Comparison of ENCODE assay signal across 9 cellular contexts in the genomic region with DNA sequence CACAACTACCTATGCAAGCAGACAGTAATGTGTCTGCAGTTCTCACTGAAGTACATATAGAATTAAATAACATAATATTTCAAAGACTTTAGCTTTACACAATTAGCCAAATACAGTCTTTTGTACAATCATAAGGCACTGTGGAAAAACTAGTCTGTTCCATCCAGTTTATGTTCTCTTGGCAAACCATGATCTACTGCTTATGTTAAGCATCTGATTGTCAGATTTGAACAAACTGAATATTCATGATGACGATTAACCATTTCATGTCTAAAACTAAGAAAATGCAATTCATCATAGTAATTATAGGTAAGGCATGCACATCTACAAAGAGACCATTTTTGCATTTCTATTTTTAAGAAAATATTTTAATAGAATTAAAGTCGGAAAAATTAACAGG. TPM values are rescaled to one million over a fixed set of nuclear protein-coding genes. Genes with fewer than 3 reads are reported as not detected.
A peak's percentile ranks its signal among the peaks of the same experiment; 100 is the strongest.
DNase-seq lines count a peak whose midpoint lies in the region; ATAC-seq, FAIRE-seq and TF ChIP-seq lines count a peak whose summit lies in the region.
"Had no signal": no experiment of that assay in that cellular context is flagged by ENCODE, and none has a peak within 500 bp of the region (broad histone marks: within the 10 kb centered on the region; RNA-seq: fewer than 3 reads in every experiment).

No MANE protein-coding gene starts in this region.

- H3F3A ChIP-seq in Loucy (ENCODE audit: low read depth), result no peaks in the 10 kb centered on the region

- H2BK5ac ChIP-seq in H1 (ENCODE audit: low read depth, low read length), result no peak overlapping the region

- no peaks in the 10 kb centered on the region for H3K9me2 ChIP-seq in Loucy (replicated peaks; ENCODE audit: low read depth, low read length)

- H3K23ac ChIP-seq in H1 (ENCODE audit: insufficient read length), result no peak overlapping the region

- TF ChIP-seq POLR2A in H1 (IDR thresholded peaks at IDR 0.05; ENCODE audit: control extremely low read depth in 1 of 2, low read depth in 2 of 2, low read length in 2 of 2), result no peak

- H2BK120ac ChIP-seq in H1 (replicated peaks; ENCODE audit: low read depth, low read length), result no peak overlapping the region

- H3K79me1 ChIP-seq in H1 (ENCODE audit: low read depth, low read length), result no peaks in the 10 kb centered on the region

- TF ChIP-seq CTCF in BJ (IDR thresholded peaks at IDR 0.05; ENCODE audit: insufficient read depth, low read depth, low read length) (no peak), Loucy (conservative IDR thresholded peaks at IDR 0.05; ENCODE audit: low read length) (no peak), H1 (IDR thresholded peaks at IDR 0.05; ENCODE audit: control extremely low read depth in 1 of 3, insufficient read depth in 1 of 3, low read depth in 1 of 3, low read length in 3 of 3) (no peak)

- no peak for DNase-seq in BJ (ENCODE audit: low read depth)
- no peak for DNase-seq in H1 (ENCODE audit: low read depth in 1 of 2, low spot score in 2 of 2)
- no peak for DNase-seq in NAMALWA (ENCODE audit: low spot score)
- DNase-seq in RKO (ENCODE audit: low spot score), result no peak
- DNase-seq: activated CD4-positive, alpha-beta T cell treated with anti-CD3 and anti-CD28 coated beads for 48 hours had no signal

- no peak overlapping the region for H2AK5ac ChIP-seq in H1 (ENCODE audit: low read depth, low read length)

- ATAC-seq in HG03439 (IDR thresholded peaks at IDR 0.05; ENCODE audit: unreplicated experiment), result no peak
- ATAC-seq in HG03159 (IDR thresholded peaks at IDR 0.05; ENCODE audit: unreplicated experiment), result no peak

- H3K18ac ChIP-seq in H1 (ENCODE audit: extremely low read depth, low read length), result no peak overlapping the region

- peaks cover 5% of the 10 kb centered on the region; the same call in 1 of the 2 replicates for H3K23me2 ChIP-seq in H1 (ENCODE audit: low read depth, low read length)

- H3K14ac ChIP-seq in H1 (ENCODE audit: insufficient read length), result no peak overlapping the region

- H3K4me2 ChIP-seq in Loucy (ENCODE audit: low read depth, low read length, poor library complexity, severe bottlenecking) (peak overlapping the region; percentile 74), H1 (ENCODE audit: insufficient read depth in 1 of 2, low read depth in 2 of 2, low read length in 2 of 2) (peak overlapping the region; percentile 73 to 97)

- FAIRE-seq in H1 (lab: Jason Lieb, UNC), result no peak

- no peak overlapping the region for H3K9ac ChIP-seq in Loucy (ENCODE audit: low read depth, low read length, poor library complexity, severe bottlenecking)
- no peak overlapping the region for H3K9ac ChIP-seq in H1 (replicated peaks in 1 of 4; ENCODE audit: extremely low read depth in 1 of 4, low read depth in 3 of 4, low read length in 3 of 4)
- H3K9ac ChIP-seq in muscle layer of colon (ENCODE audit: low read length), result peak overlapping the region; percentile 75

- no peak for TF ChIP-seq RAD21 in H1 (IDR thresholded peaks at IDR 0.05 in 1 of 2, conservative IDR thresholded peaks at IDR 0.05 in 1 of 2; ENCODE audit: low read depth in 2 of 2, low read length in 2 of 2)

- no peak overlapping the region for H3K56ac ChIP-seq in H1 (replicated peaks; ENCODE audit: insufficient read length, low read depth, low read length)

- H4K5ac ChIP-seq in H1 (ENCODE audit: insufficient read length, low read depth, low read length), result no peak overlapping the region

- H3K79me2 ChIP-seq in Loucy (ENCODE audit: insufficient read depth, low read length) (no peaks in the 10 kb centered on the region), H1 (ENCODE audit: control insufficient read depth in 1 of 2, insufficient read depth in 2 of 2, low read length in 2 of 2) (peaks cover 0 to 56% of the 10 kb centered on the region in 2 experiments; a peak in 3 of 4 replicates)

- POLR2A ChIA-PET in BJ (lab: Charles Lee) (no interaction called here), H1 (lab: Charles Lee; ENCODE audit: partially characterized antibody) (interaction anchor here (1.2 kb wide), 1 partner anchor 10 kb away, joined by 4 read pairs; no protein-coding TSS in a partner anchor)

- H3K27me3 ChIP-seq in BJ (ENCODE audit: control insufficient read depth, insufficient read depth, low read length) (no peaks in the 10 kb centered on the region), Loucy (ENCODE audit: insufficient read depth, low read length, poor library complexity, severe bottlenecking) (no peaks in the 10 kb centered on the region), H1 (replicated peaks in 1 of 4; ENCODE audit: control insufficient read depth in 3 of 4, extremely low read depth in 1 of 4, insufficient read depth in 3 of 4, low read length in 3 of 4) (no peaks in the 10 kb centered on the region), muscle layer of colon (ENCODE audit: control insufficient read depth in 1 of 2, insufficient read depth in 2 of 2, low read length in 2 of 2) (no peaks in the 10 kb centered on the region)

- H3K4me1 ChIP-seq in Loucy (ENCODE audit: insufficient read depth, low read length, poor library complexity, severe bottlenecking), result peaks cover 14% of the 10 kb centered on the region
- H3K4me1 ChIP-seq in H1 (replicated peaks in 1 of 4; ENCODE audit: control insufficient read depth in 3 of 4, insufficient read depth in 4 of 4, low read length in 3 of 4), result peaks cover 0 to 8% (median 1%) of the 10 kb centered on the region in 4 experiments; a peak in 4 of 7 replicates
- H3K4me1 ChIP-seq in muscle layer of colon (ENCODE audit: insufficient read depth, low read length), result peaks cover 12% of the 10 kb centered on the region

- 1% methylated on average over 2 of the region's 2 CpGs; no CpG with 5 or more reads in 1 of the 2 experiments for WGBS in H1 (ENCODE audit: extremely low coverage in 1 of 2, insufficient coverage in 1 of 2, insufficient read length in 1 of 2, insufficient replicate concordance in 2 of 2, low coverage in 1 of 2, low lambda C conversion rate in 2 of 2, missing lambda C conversion rate in 1 of 2), 2 experiments

- no peak overlapping the region for H3K27ac ChIP-seq in H1 (ENCODE audit: low read depth, low read length)
- H3K27ac ChIP-seq in muscle layer of colon (ENCODE audit: low read depth, low read length), result peak overlapping the region; percentile 59

- no peak for TF ChIP-seq EP300 in H1 (IDR thresholded peaks at IDR 0.05; ENCODE audit: borderline replicate concordance in 1 of 2, low read depth in 2 of 2, low read length in 2 of 2)

- no peaks in the 10 kb centered on the region for H4K20me1 ChIP-seq in Loucy (ENCODE audit: insufficient read depth, low read length, poor library complexity, severe bottlenecking)
- H4K20me1 ChIP-seq in H1 (replicated peaks in 1 of 2; ENCODE audit: control insufficient read depth in 1 of 2, insufficient read depth in 2 of 2, low read length in 2 of 2), result no peaks in the 10 kb centered on the region

- CTCF ChIA-PET in BJ (lab: Yijun Ruan, JAX) (no interaction called here), H1 (lab: Charles Lee; ENCODE audit: partially characterized antibody) (no interaction called here)

- H2BK12ac ChIP-seq in H1 (ENCODE audit: low read depth, low read length), result no peak overlapping the region

- H3K4me3 ChIP-seq in BJ (ENCODE audit: low read depth, low read length) (peak overlapping the region; percentile 58), Loucy (ENCODE audit: low read length, poor library complexity, severe bottlenecking) (no peak overlapping the region), H1 (ENCODE audit: extremely low read depth in 1 of 4, insufficient read depth in 2 of 4, low read depth in 3 of 4, low read length in 4 of 4) (peak overlapping the region; percentile 64 to 88 (median 72)), muscle layer of colon (ENCODE audit: low read depth in 1 of 2, low read length in 2 of 2) (peak overlapping the region; percentile 72 to 79)

- no peak overlapping the region for H2BK20ac ChIP-seq in H1 (ENCODE audit: low read length)

- H3K36me3 ChIP-seq in BJ (ENCODE audit: control insufficient read depth, insufficient read depth, low read length) (no peaks in the 10 kb centered on the region), Loucy (ENCODE audit: insufficient read depth, low read length) (no peaks in the 10 kb centered on the region), H1 (ENCODE audit: control insufficient read depth in 2 of 4, insufficient read depth in 4 of 4, low read length in 3 of 4) (no peaks in the 10 kb centered on the region), muscle layer of colon (ENCODE audit: insufficient read depth, low read length) (no peaks in the 10 kb centered on the region)

- no peak overlapping the region for H4K91ac ChIP-seq in H1 (replicated peaks; ENCODE audit: insufficient read length, low read length)

- H3K4ac ChIP-seq in H1 (replicated peaks; ENCODE audit: insufficient read length, low read depth, low read length), result no peak overlapping the region

- H3K9me3 ChIP-seq in Loucy (ENCODE audit: insufficient read depth, low read depth, low read length) (no peaks in the 10 kb centered on the region), H1 (ENCODE audit: insufficient read depth in 2 of 2, low read depth in 1 of 2, low read length in 1 of 2) (no peaks in the 10 kb centered on the region), muscle layer of colon (ENCODE audit: low read length) (no peaks in the 10 kb centered on the region)

- H2AFZ ChIP-seq in Loucy (ENCODE audit: low read length), result peak overlapping the region; percentile 15; the same call in 1 of the 2 replicates
- no peak overlapping the region for H2AFZ ChIP-seq in H1 (ENCODE audit: low read length)

- no peak overlapping the region for H2BK15ac ChIP-seq in H1 (ENCODE audit: low read length)

- no peak overlapping the region for H4K8ac ChIP-seq in H1 (ENCODE audit: extremely low read depth, insufficient read depth, low read length)

TF ChIP-seq in H1, 55 proteins besides CTCF, POLR2A, EP300 and RAD21:
- no peak for TF ChIP-seq SP2 (IDR thresholded peaks at IDR 0.05; ENCODE audit: low read length)
- TF ChIP-seq SIN3A (conservative IDR thresholded peaks at IDR 0.05 in 1 of 2, IDR thresholded peaks at IDR 0.05 in 1 of 2; ENCODE audit: low read depth in 1 of 2, low read length in 2 of 2), result 0 out of 4 replicates have a peak, but pooled peaks of 1 of the 2 experiments have one; percentile 36
TF ChIP-seq in H1: peak in this region for 1.

RNA-seq across cellular contexts. Expression of a gene that starts 0.8 kb away (rescaled TPM):
- polyA plus RNA-seq in BJ (2011; rRNA removed) (6.8 and 12.2 TPM in 2 replicates), H1 (2011; rRNA removed) (4.9 and 8.1 TPM in 2 replicates)
- polyA minus RNA-seq in BJ (2011; rRNA and poly(A)+ RNA removed), result 6.4 and 8.9 TPM in 2 replicates
- 42.3 and 45.9 TPM in 2 replicates for total RNA-seq in H1 (2021; fragmentation: NEBNext Ultra II Directional; extraction: Animal tissue kit (Norgen Biotek cat#: 25700))
- polyA plus RNA-seq in H1 (2011; cell fraction: cytosol; rRNA removed), result 9.5 TPM
- 7.9 TPM for polyA plus RNA-seq in H1 (2011; cell fraction: nucleus; rRNA removed)
- 11.7 to 18.9 TPM (median 14.8 TPM) in 4 replicates for polyA plus RNA-seq in H1 (2012, experiment 1 of 2)
- polyA plus RNA-seq in H1 (2012, experiment 2 of 2), result 1.0 TPM
- polyA plus RNA-seq in H1 (2013, experiment 1 of 2), result 55.0 TPM
- polyA plus RNA-seq in H1 (2013, experiment 2 of 2), result 54.8 TPM
- 34.7 and 47.3 TPM in 2 replicates for polyA minus RNA-seq in H1 (2011; rRNA and poly(A)+ RNA removed)
- 11.5 TPM for polyA minus RNA-seq in H1 (2011; cell fraction: cytosol; rRNA and poly(A)+ RNA removed)
- polyA minus RNA-seq in H1 (2011; cell fraction: nucleus; rRNA and poly(A)+ RNA removed), result 48.0 TPM
